Comparison of ENCODE assay signal across 17 cellular contexts in the genomic region with DNA sequence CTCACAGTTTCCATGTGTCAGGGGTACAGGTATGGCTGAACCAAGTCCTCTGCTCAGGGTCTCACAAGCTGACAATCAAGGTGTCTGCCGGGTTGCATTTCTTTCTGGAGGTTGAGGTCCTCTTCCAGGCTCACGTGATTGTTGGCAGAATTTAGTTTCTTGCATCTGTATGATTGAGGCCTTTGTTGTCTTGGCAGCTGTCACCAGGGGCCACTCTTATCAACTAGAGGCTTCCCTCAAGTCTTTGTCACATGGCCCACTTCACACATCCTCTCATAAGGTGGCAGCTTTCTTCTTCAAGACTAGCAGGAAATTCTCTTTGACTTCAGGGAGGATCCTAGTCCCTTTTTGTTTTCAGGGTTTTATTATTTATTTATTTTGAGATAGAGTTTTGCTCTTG. TPM values are rescaled to one million over a fixed set of nuclear protein-coding genes. Genes with fewer than 3 reads are reported as not detected.
A peak's percentile ranks its signal among the peaks of the same experiment; 100 is the strongest.
DNase-seq lines count a peak whose midpoint lies in the region; ATAC-seq, FAIRE-seq and TF ChIP-seq lines count a peak whose summit lies in the region.
"Had no signal": no experiment of that assay in that cellular context is flagged by ENCODE, and none has a peak within 500 bp of the region (broad histone marks: within the 10 kb centered on the region; RNA-seq: fewer than 3 reads in every experiment).

No MANE protein-coding gene starts in this region.

- H3K4me3 Mint-ChIP-seq in activated T-cell treated with anti-CD3 and anti-CD28 coated beads, Interleukin-2, amount 50 U/mL, for 24 hours = no peak overlapping the region

- no peak for TF ChIP-seq CTCF in kidney (IDR thresholded peaks at IDR 0.05; ENCODE audit: borderline replicate concordance, extremely low read depth, insufficient read depth)
- no peak for TF ChIP-seq CTCF in uterus (IDR thresholded peaks at IDR 0.05)

- H3K27ac ChIP-seq in kidney (ENCODE audit: low read depth in 2 of 2, low read length in 2 of 2) = no peak overlapping the region
- no peak overlapping the region for H3K27ac ChIP-seq in uterus
- H3K27ac ChIP-seq: dorsolateral prefrontal cortex, foreskin keratinocyte had no signal

- no peak overlapping the region for H3K27ac Mint-ChIP-seq in activated T-cell treated with anti-CD3 and anti-CD28 coated beads, Interleukin-2, amount 50 U/mL, for 24 hours

- DNase-seq in activated T-cell treated with anti-CD3 and anti-CD28 coated beads for 1 hour (ENCODE audit: low read depth) (peak; percentile 23), MV-4-11 (lab: John Stamatoyannopoulos, UW) (peak; percentile 21), kidney (peak; percentile 18), uterus (no peak)
- DNase-seq in activated T-cell treated with anti-CD3 and anti-CD28 coated beads, Interleukin-2, amount 50 U/mL, for 24 hours = no peak
- peak; percentile 49 for DNase-seq in activated CD4-positive, alpha-beta T cell treated with anti-CD3 and anti-CD28 coated beads, Interleukin-2, amount 50 U/mL, for 1 hour
- DNase-seq: anterior cingulate cortex, DMS153, dorsolateral prefrontal cortex, foreskin keratinocyte, NCI-H1105, RPMI8226 had no signal

- no peaks in the 10 kb centered on the region for H3K36me3 ChIP-seq in kidney (ENCODE audit: control insufficient read depth in 1 of 2, insufficient read depth in 2 of 2, low read length in 2 of 2)
- no peaks in the 10 kb centered on the region for H3K36me3 ChIP-seq in uterus

- H3K9me3 ChIP-seq in kidney (ENCODE audit: control insufficient read depth in 1 of 2, low read length in 2 of 2) = no peaks in the 10 kb centered on the region
- H3K9me3 ChIP-seq in uterus = no peaks in the 10 kb centered on the region

- no peaks in the 10 kb centered on the region for H3K27me3 Mint-ChIP-seq in activated T-cell treated with anti-CD3 and anti-CD28 coated beads, Interleukin-2, amount 50 U/mL, for 24 hours

- no peaks in the 10 kb centered on the region for H3K9me3 Mint-ChIP-seq in activated T-cell treated with anti-CD3 and anti-CD28 coated beads, Interleukin-2, amount 50 U/mL, for 24 hours

- no peak overlapping the region for H3K9ac ChIP-seq in kidney (ENCODE audit: low read length in 2 of 2)

- ATAC-seq in HG02610 (IDR thresholded peaks at IDR 0.05; ENCODE audit: unreplicated experiment) (no peak), GM18519 (IDR thresholded peaks at IDR 0.05; ENCODE audit: low FRiP score, unreplicated experiment) (no peak)
- ATAC-seq: foreskin keratinocyte, sciatic nerve had no signal

- H3K4me1 ChIP-seq in kidney (ENCODE audit: control insufficient read depth in 1 of 2, insufficient read depth in 1 of 2, low read depth in 1 of 2, low read length in 2 of 2) (peaks cover 0 to 15% of the 10 kb centered on the region in 2 donors), uterus (no peaks in the 10 kb centered on the region)

- H3K36me3 Mint-ChIP-seq in activated T-cell treated with anti-CD3 and anti-CD28 coated beads, Interleukin-2, amount 50 U/mL, for 24 hours (ENCODE audit: low read depth) = no peaks in the 10 kb centered on the region

- H3K4me3 ChIP-seq in kidney (ENCODE audit: low read length in 2 of 2) (no peak overlapping the region), uterus (no peak overlapping the region)
- H3K4me3 ChIP-seq: dorsolateral prefrontal cortex had no signal

- intact Hi-C loops in kidney (cut with DNase I) = no loop called here
- intact Hi-C loops in uterus (cut with DNase I; ENCODE audit: low total_unique reads) = no loop called here

- no peak for TF ChIP-seq POLR2A in uterus (IDR thresholded peaks at IDR 0.05)

- FAIRE-seq in kidney (lab: Jason Lieb, UNC) = no peak
- FAIRE-seq: GM12891, H54 had no signal

- peaks cover 57% of the 10 kb centered on the region for H3K4me1 Mint-ChIP-seq in activated T-cell treated with anti-CD3 and anti-CD28 coated beads, Interleukin-2, amount 50 U/mL, for 24 hours (ENCODE audit: low read depth)

- no peaks in the 10 kb centered on the region for H3K27me3 ChIP-seq in uterus
- H3K27me3 ChIP-seq: dorsolateral prefrontal cortex, foreskin keratinocyte had no signal

RNA-seq across cellular contexts. Expression of a gene that starts 46.0 kb away (rescaled TPM):
- 116 TPM for total RNA-seq in kidney
- polyA plus RNA-seq in kidney (ENCODE audit: insufficient read depth, low read depth, low replicate concordance) = 193 TPM
- total RNA-seq in uterus = 1,000 to 10,000 TPM in 1 of 4 donors, 100 to 1,000 TPM in 2, 10 to 100 TPM in 1; 29.2 to 1,111 (median 137) TPM

RNA-seq across cellular contexts. Expression of a gene that starts 56.2 kb away (rescaled TPM):
- total RNA-seq in kidney (401 TPM), uterus (100 to 1,000 TPM; 206 to 389 (median 287) TPM)
- 222 TPM for polyA plus RNA-seq in kidney (ENCODE audit: insufficient read depth, low read depth, low replicate concordance)

Comparison
In these comparisons a context has a peak if more than half of its experiments do, and no peak if none do; other contexts are left out.
1. DNase-seq: peak in activated T-cell treated with anti-CD3 and anti-CD28 coated beads for 1 hour (single experiment), MV-4-11 (single experiment), activated CD4-positive, alpha-beta T cell treated with anti-CD3 and anti-CD28 coated beads, Interleukin-2, amount 50 U/mL, for 1 hour (single experiment) and kidney (single experiment); none in activated T-cell treated with anti-CD3 and anti-CD28 coated beads, Interleukin-2, amount 50 U/mL, for 24 hours (single experiment) and uterus (0 of 2).